Comparison of ENCODE assay signal across 2 cellular contexts in the genomic region with DNA sequence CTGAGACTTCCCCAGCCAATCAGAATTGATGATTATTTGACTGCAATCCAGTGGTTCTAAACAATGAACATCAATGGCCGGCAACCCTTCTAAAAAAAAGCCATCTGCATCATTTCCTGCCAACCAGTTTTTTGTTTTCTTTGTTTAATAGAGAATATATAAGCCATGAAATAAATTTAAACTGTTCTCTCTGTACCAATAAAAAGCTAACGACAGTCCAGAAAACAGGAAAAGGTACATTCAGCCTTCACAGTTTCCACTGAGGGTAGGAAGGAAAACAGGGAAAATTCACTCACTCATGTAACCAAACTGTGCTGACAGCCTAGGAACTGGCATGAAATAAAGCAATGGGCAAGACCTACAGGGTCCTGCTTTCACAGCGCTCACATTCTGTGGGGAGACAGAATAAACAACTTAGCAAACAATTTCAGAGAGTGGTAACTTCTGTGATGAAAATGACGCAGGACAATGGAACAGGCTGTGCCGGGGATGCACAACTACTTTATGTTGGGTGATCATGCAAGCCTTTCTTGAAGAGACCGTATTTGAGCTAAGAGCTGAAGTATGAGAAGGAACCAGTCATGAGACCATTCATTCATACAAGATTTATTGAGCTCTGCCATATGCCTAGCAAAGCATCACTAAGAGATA.
TF ChIP-seq lines count a peak whose summit lies in the region.

No MANE protein-coding gene starts in this region.

TF ChIP-seq in WTC11, 78 proteins besides CTCF, POLR2A, EP300 and RAD21 (continued from another document):
- TF ChIP-seq ZNF423 (CRISPR knock-in tag; IDR thresholded peaks at IDR 0.05): no peak
- no peak for TF ChIP-seq TCF7 (CRISPR knock-in tag; IDR thresholded peaks at IDR 0.05; ENCODE audit: low read depth)
- no peak for TF ChIP-seq ZNF121 (CRISPR knock-in tag; IDR thresholded peaks at IDR 0.05)
- TF ChIP-seq PRRX2 (CRISPR knock-in tag; IDR thresholded peaks at IDR 0.05): no peak
- TF ChIP-seq HMGA2 (CRISPR knock-in tag; IDR thresholded peaks at IDR 0.05): no peak
- no peak for TF ChIP-seq EMX1 (CRISPR knock-in tag; IDR thresholded peaks at IDR 0.05)
TF ChIP-seq in WTC11: peak in this region for 0.

TF ChIP-seq in endothelial cell of umbilical vein, 7 proteins besides CTCF, POLR2A, EP300 and RAD21 (continued from another document):
- TF ChIP-seq, protein P1, sequence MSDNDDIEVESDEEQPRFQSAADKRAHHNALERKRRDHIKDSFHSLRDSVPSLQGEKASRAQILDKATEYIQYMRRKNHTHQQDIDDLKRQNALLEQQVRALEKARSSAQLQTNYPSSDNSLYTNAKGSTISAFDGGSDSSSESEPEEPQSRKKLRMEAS (IDR thresholded peaks at IDR 0.05; ENCODE audit: insufficient read depth, insufficient read length): no peak
- no peak for TF ChIP-seq EZH2 (IDR thresholded peaks at IDR 0.05; ENCODE audit: borderline replicate concordance, low read depth, low read length, severe bottlenecking)
- no peak for TF ChIP-seq GATA2 (IDR thresholded peaks at IDR 0.05; ENCODE audit: insufficient read depth, insufficient read length, low read depth, low read length)
